24 cellular contexts compared by ENCODE assay signal in the genomic region with DNA sequence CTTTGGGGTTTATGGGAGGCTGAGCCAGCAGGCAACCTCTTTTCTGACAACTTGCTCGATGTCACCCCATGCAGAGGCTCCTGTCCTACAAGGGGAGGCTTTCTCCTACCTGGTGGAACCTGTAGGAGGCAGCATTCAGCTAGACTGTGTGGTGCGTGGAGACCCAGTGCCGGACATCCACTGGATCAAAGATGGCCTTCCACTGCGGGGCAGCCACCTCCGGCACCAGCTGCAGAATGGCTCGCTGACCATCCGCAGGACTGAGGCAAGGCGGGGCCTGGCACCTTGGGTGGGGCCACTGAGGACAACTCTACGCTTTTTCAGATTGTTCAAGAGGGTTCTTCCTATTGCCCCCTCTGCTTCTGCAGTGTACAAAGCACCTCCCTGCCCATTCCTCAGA. TPM values are rescaled to one million over a fixed set of nuclear protein-coding genes. Genes with fewer than 3 reads are reported as not detected.
A peak's percentile ranks its signal among the peaks of the same experiment; 100 is the strongest.
DNase-seq lines count a peak whose midpoint lies in the region; ATAC-seq, FAIRE-seq and TF ChIP-seq lines count a peak whose summit lies in the region.
"Had no signal": no experiment of that assay in that cellular context is flagged by ENCODE, and none has a peak within 500 bp of the region (broad histone marks: within the 10 kb centered on the region; RNA-seq: fewer than 3 reads in every experiment).

No MANE protein-coding gene starts in this region.

- FAIRE-seq in HepG2 (lab: Jason Lieb, UNC), result no peak

- H3K36me3 ChIP-seq in HepG2 (replicated peaks in 1 of 2; ENCODE audit: control insufficient read depth in 1 of 2, insufficient read depth in 2 of 2, low read length in 2 of 2) (no peaks in the 10 kb centered on the region), right lobe of liver (no peaks in the 10 kb centered on the region), OCI-LY3 (replicated peaks; ENCODE audit: low read depth, low read length) (no peaks in the 10 kb centered on the region), endodermal cell (ENCODE audit: control insufficient read depth, insufficient read depth, low read length) (no peaks in the 10 kb centered on the region)
- H3K36me3 ChIP-seq: SJSA1 had no signal

- intact Hi-C loops in HepG2 (cut with micrococcal nuclease; ENCODE audit: unreplicated experiment) (no loop called here), right lobe of liver (cut with DNase I) (no loop called here)

- BruUV-seq in HepG2 (replicated peaks; lab: Mats Ljungman, UMichigan), result no TSS peak

- TF ChIP-seq CTCF in HepG2 (CRISPR knock-in tag; IDR thresholded peaks at IDR 0.05) (peak; percentile 26; the same call in 1 of the 2 replicates), right lobe of liver (IDR thresholded peaks at IDR 0.05) (no peak), OCI-LY3 (IDR thresholded peaks at IDR 0.05; ENCODE audit: low read depth, low read length) (peak; percentile 17; the same call in 1 of the 2 replicates), endodermal cell (conservative IDR thresholded peaks at IDR 0.05) (peak; percentile 32)

- in situ Hi-C loops in HepG2 (cut with HindIII; ENCODE audit: extremely low pct_ligation_motif_present, low pct_unique_long_range_greater_than_20kb), result no loop called here

- no peaks in the 10 kb centered on the region for H3K4me1 Mint-ChIP-seq in endodermal cell

- H3K9ac ChIP-seq in HepG2 (ENCODE audit: insufficient read depth, low read depth, low read length), result no peak overlapping the region
- H3K9ac ChIP-seq in OCI-LY3 (ENCODE audit: low read length), result peak overlapping the region; percentile 39; the same call in 1 of the 2 replicates
- no peak overlapping the region for H3K9ac ChIP-seq in endodermal cell (ENCODE audit: extremely low read depth, low read length, poor library complexity, severe bottlenecking)

- H3K79me2 ChIP-seq in HepG2 (ENCODE audit: insufficient read depth, low read length), result no peaks in the 10 kb centered on the region
- no peaks in the 10 kb centered on the region for H3K79me2 ChIP-seq in OCI-LY3 (ENCODE audit: low read length)

- TF ChIP-seq RAD21 in HepG2 (CRISPR knock-in tag; IDR thresholded peaks at IDR 0.05), result no peak

- H3K27me3 Mint-ChIP-seq in endodermal cell (ENCODE audit: insufficient read depth), result no peaks in the 10 kb centered on the region

- no peak for DNase-seq in HepG2 (ENCODE audit: low spot score)
- DNase-seq in right lobe of liver, result no peak
- DNase-seq in endodermal cell, result no peak
- no peak for DNase-seq in NCI-H1930 (lab: John Stamatoyannopoulos, UW)
- DNase-seq in NCI-H526 treated with DMSO at 0.1 percent for 48 hours (lab: John Stamatoyannopoulos, UW), result no peak
- DNase-seq in stimulated activated CD4-positive, alpha-beta T cell treated with anti-CD3 and anti-CD28 coated beads, Interleukin-4, amount 100 ng/mL, for 4 hours, result no peak
- DNase-seq: 8988T; AML-193; C1 segment of cervical spinal cord; Calu3; CD8-positive, alpha-beta T cell; DMS153; GDM1; KG1; NCI-H1092 treated with DMSO at 0.1 percent for 48 hours; NCI-H146; NCI-H2029 treated with DMSO at 0.1 percent for 48 hours; NCI-H226; NCI-H510A treated with DMSO at 0.1 percent for 48 hours; NCI-H774; NK-92 treated with Interleukin-12 subunit alpha and Interleukin-12 subunit beta, amount 100 ng/mL, for 24 hours had no signal

- H3K9me3 ChIP-seq in HepG2 (ENCODE audit: low read length) (no peaks in the 10 kb centered on the region), right lobe of liver (no peaks in the 10 kb centered on the region), OCI-LY3 (ENCODE audit: insufficient read depth, low read length) (no peaks in the 10 kb centered on the region), endodermal cell (ENCODE audit: control insufficient read depth, low read length) (no peaks in the 10 kb centered on the region)

- ATAC-seq in HepG2 (no peak), right lobe of liver (no peak)
- ATAC-seq: CD8-positive, alpha-beta T cell; Right ventricle myocardium inferior had no signal

- no peaks in the 10 kb centered on the region for H3K9me3 Mint-ChIP-seq in endodermal cell
- H3K9me3 Mint-ChIP-seq: CD8-positive, alpha-beta T cell had no signal

- no peaks in the 10 kb centered on the region for H4K20me1 ChIP-seq in HepG2 (ENCODE audit: insufficient read depth, low read length)
- no peaks in the 10 kb centered on the region for H4K20me1 ChIP-seq in OCI-LY3 (ENCODE audit: insufficient read depth, low read length)

- H3K4me3 Mint-ChIP-seq in endodermal cell, result no peak overlapping the region
- H3K4me3 Mint-ChIP-seq: CD8-positive, alpha-beta T cell had no signal

- H3K4me1 ChIP-seq in HepG2 (ENCODE audit: insufficient read depth, low read length), result no peaks in the 10 kb centered on the region
- H3K4me1 ChIP-seq in right lobe of liver, result no peaks in the 10 kb centered on the region
- H3K4me1 ChIP-seq in OCI-LY3 (ENCODE audit: low read length), result peaks cover 28% of the 10 kb centered on the region
- no peaks in the 10 kb centered on the region for H3K4me1 ChIP-seq in endodermal cell (ENCODE audit: control insufficient read depth, insufficient read depth, low read length)

- H2AFZ ChIP-seq in HepG2 (ENCODE audit: low read length) (no peak overlapping the region), OCI-LY3 (ENCODE audit: low read depth, low read length) (peak overlapping the region; percentile 34; the same call in 1 of the 2 replicates)

- no peak overlapping the region for H3K4me3 ChIP-seq in HepG2 (replicated peaks in 1 of 3; ENCODE audit: insufficient read depth in 1 of 3, low read depth in 2 of 3, low read length in 3 of 3)
- no peak overlapping the region for H3K4me3 ChIP-seq in right lobe of liver
- no peak overlapping the region for H3K4me3 ChIP-seq in OCI-LY3 (ENCODE audit: low read length)
- no peak overlapping the region for H3K4me3 ChIP-seq in endodermal cell (ENCODE audit: low read length)
- H3K4me3 ChIP-seq: SJSA1 had no signal

- no peak overlapping the region for H3K27ac ChIP-seq in HepG2 (ENCODE audit: extremely low read length, insufficient read depth, low read length)
- peak overlapping the region in 1 of 3 donors; percentile 37 for H3K27ac ChIP-seq in right lobe of liver
- H3K27ac ChIP-seq in OCI-LY3 (ENCODE audit: low read length), result peak overlapping the region; percentile 77
- H3K27ac ChIP-seq in endodermal cell (ENCODE audit: low read depth, low read length), result no peak overlapping the region
- H3K27ac ChIP-seq: SJSA1 had no signal

- CTCF ChIA-PET in HepG2 (lab: Yijun Ruan, JAX; ENCODE audit: low intra/inter-chr PET ratio, low total read pairs), result no interaction called here

- H3K36me3 Mint-ChIP-seq in endodermal cell (ENCODE audit: low read depth), result no peaks in the 10 kb centered on the region
- H3K36me3 Mint-ChIP-seq: CD8-positive, alpha-beta T cell had no signal

- H3K27me3 ChIP-seq in HepG2 (ENCODE audit: control insufficient read depth in 1 of 2, insufficient read depth in 2 of 2, low read length in 2 of 2) (peaks cover 5 to 12% of the 10 kb centered on the region in 2 experiments; a peak in 2 of 5 replicates), right lobe of liver (no peaks in the 10 kb centered on the region), OCI-LY3 (ENCODE audit: low read depth, low read length) (no peaks in the 10 kb centered on the region), endodermal cell (ENCODE audit: control insufficient read depth, insufficient read depth, low read length, poor library complexity, severe bottlenecking) (no peaks in the 10 kb centered on the region)
- H3K27me3 ChIP-seq: SJSA1 had no signal

- no peak overlapping the region for H3K27ac Mint-ChIP-seq in endodermal cell
- H3K27ac Mint-ChIP-seq: CD8-positive, alpha-beta T cell had no signal

- POLR2A ChIA-PET in HepG2 (lab: Yijun Ruan, JAX), result no interaction called here

- H3K4me2 ChIP-seq in HepG2 (ENCODE audit: low read depth, low read length) (no peak overlapping the region), OCI-LY3 (ENCODE audit: low read length) (peak overlapping the region; percentile 50)

- no peak for TF ChIP-seq EP300 in HepG2 (IDR thresholded peaks at IDR 0.05; ENCODE audit: low read depth in 2 of 2, low read length in 2 of 2)
- TF ChIP-seq EP300 in HepG2 (CRISPR knock-in tag; IDR thresholded peaks at IDR 0.05; ENCODE audit: borderline replicate concordance), result no peak

- WGBS in HepG2 (ENCODE audit: low lambda C conversion rate), result no CpG with 5 or more reads among the region's 9 CpGs
- 17% methylated on average over 1 of the region's 9 CpGs for WGBS in right lobe of liver (ENCODE audit: insufficient coverage, low coverage, low lambda C conversion rate, missing lambda C conversion rate)
- 80 to 84% methylated on average over 5 to 9 of the region's 9 CpGs for WGBS in endodermal cell (ENCODE audit: insufficient coverage in 1 of 2, insufficient read length in 1 of 2), 2 experiments

- TF ChIP-seq POLR2A in HepG2 (IDR thresholded peaks at IDR 0.05; ENCODE audit: insufficient read depth in 1 of 2, low read depth in 2 of 2, low read length in 2 of 2) (no peak), right lobe of liver (IDR thresholded peaks at IDR 0.05) (no peak)

TF ChIP-seq in HepG2, 621 proteins besides CTCF, POLR2A, EP300 and RAD21 (continues in another document):
- no peak for TF ChIP-seq U2AF2 (IDR thresholded peaks at IDR 0.05; ENCODE audit: low read depth, low read length)

RNA-seq across cellular contexts. Expression of gene ASS1, which starts 36.1 kb away (rescaled TPM):
- total RNA-seq in HepG2 (2016; rRNA removed; fragmentation: Illumina TruSeq; extraction: Trizol) (77.6 and 89.0 TPM in 2 replicates), right lobe of liver (1,000 to 10,000 TPM in 3 of 6 experiments, 100 to 1,000 TPM in 3; 437 to 1,278 (median 1,014) TPM), endodermal cell (10 to 100 TPM; 30.9 to 57.2 TPM)
- total RNA-seq in HepG2 (2016; cell fraction: cytosol; rRNA removed; fragmentation: Illumina TruSeq; extraction: Trizol; ENCODE audit: low read depth), result 56.7 and 64.0 TPM in 2 replicates
- total RNA-seq in HepG2 (2016; cell fraction: insoluble cytoplasmic fraction; rRNA removed; fragmentation: Illumina TruSeq; extraction: Trizol), result 77.7 and 96.7 TPM in 2 replicates
- total RNA-seq in HepG2 (2016; cell fraction: membrane; rRNA removed; fragmentation: Illumina TruSeq; extraction: Trizol), result 80.8 and 82.9 TPM in 2 replicates
- total RNA-seq in HepG2 (2016; cell fraction: nucleus; rRNA removed; fragmentation: Illumina TruSeq; extraction: Trizol), result 36.6 and 39.7 TPM in 2 replicates
- polyA plus RNA-seq in HepG2 (2011; rRNA removed), result 108 and 122 TPM in 2 replicates
- 120 and 164 TPM in 2 replicates for polyA plus RNA-seq in HepG2 (2011; cell fraction: cytosol; rRNA removed)
- polyA plus RNA-seq in HepG2 (2011; cell fraction: nucleus; rRNA removed), result 48.7 and 65.0 TPM in 2 replicates
- polyA plus RNA-seq in HepG2 (2012), result 38.4 and 74.9 TPM in 2 replicates
- 90.2 and 91.5 TPM in 2 replicates for polyA plus RNA-seq in HepG2 (2016; cell fraction: cytosol; fragmentation: Illumina TruSeq; extraction: Trizol; ENCODE audit: low read depth)
- 134 and 144 TPM in 2 replicates for polyA plus RNA-seq in HepG2 (2016; cell fraction: insoluble cytoplasmic fraction; fragmentation: Illumina TruSeq; extraction: Trizol; ENCODE audit: low read depth)
- polyA plus RNA-seq in HepG2 (2016; cell fraction: membrane; fragmentation: Illumina TruSeq; extraction: Trizol; ENCODE audit: low read depth), result 100 and 111 TPM in 2 replicates
- polyA plus RNA-seq in HepG2 (2016; cell fraction: nucleus; fragmentation: Illumina TruSeq; extraction: Trizol; ENCODE audit: insufficient read depth, low read depth), result 76.1 and 84.6 TPM in 2 replicates
- polyA minus RNA-seq in HepG2 (2011; rRNA and poly(A)+ RNA removed; ENCODE audit: low replicate concordance), result 90.2 and 1,449 TPM in 2 replicates
- polyA minus RNA-seq in HepG2 (2011; cell fraction: cytosol; rRNA and poly(A)+ RNA removed), result 49.5 and 53.8 TPM in 2 replicates
- polyA minus RNA-seq in HepG2 (2011; cell fraction: nucleus; rRNA and poly(A)+ RNA removed), result 17.1 and 17.7 TPM in 2 replicates
- polyA plus RNA-seq in endodermal cell (2013, experiment 1 of 2), result 37.9 TPM
- 30.1 TPM for polyA plus RNA-seq in endodermal cell (2013, experiment 2 of 2)
- total RNA-seq: CD8-positive, alpha-beta T cell had no signal

Comparison
In these comparisons a context has a peak if more than half of its experiments do, and no peak if none do; other contexts are left out.
1. CTCF ChIP-seq: peak in HepG2 (single experiment), OCI-LY3 (single experiment) and endodermal cell (single experiment); none in right lobe of liver (0 of 4).
2. RNA of gene ASS1, which starts 36.1 kb away (total RNA-seq): 437 to 1,278 TPM in right lobe of liver; 36.6 to 96.7 TPM in HepG2 and 30.9 to 57.2 TPM in endodermal cell; every median in the first group is over 4 times any median in the second.